18 cellular contexts compared by ENCODE assay signal in the genomic region with DNA sequence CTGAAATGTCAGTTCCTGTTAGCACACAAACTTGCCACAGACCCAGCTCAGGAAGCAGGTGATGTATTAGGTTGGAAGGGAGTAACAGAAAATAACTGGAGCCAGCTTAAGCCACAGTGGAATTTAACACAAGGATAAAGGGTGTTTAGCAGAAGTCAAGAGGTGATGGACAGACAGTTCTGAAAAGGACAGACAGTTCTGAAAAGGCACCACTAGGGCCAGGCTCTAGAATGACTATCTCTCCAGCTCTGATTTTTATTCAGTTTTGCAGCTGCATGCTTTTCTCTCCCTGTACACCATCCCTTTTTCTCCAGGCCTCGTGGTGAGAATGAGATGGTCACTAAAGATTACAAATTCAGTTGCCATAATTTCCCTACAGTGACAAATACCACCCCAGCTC.
DNase-seq lines count a peak whose midpoint lies in the region; ATAC-seq, FAIRE-seq and TF ChIP-seq lines count a peak whose summit lies in the region.
"Had no signal": no experiment of that assay in that cellular context is flagged by ENCODE, and none has a peak within 500 bp of the region (broad histone marks: within the 10 kb centered on the region; RNA-seq: fewer than 3 reads in every experiment).

No MANE protein-coding gene starts in this region.

- H3K27me3 Mint-ChIP-seq in HFFc6 (ENCODE audit: insufficient read depth) = peaks cover 49% of the 10 kb centered on the region

- no peaks in the 10 kb centered on the region for H3K36me3 ChIP-seq in SK-N-SH (replicated peaks in 1 of 2; ENCODE audit: control insufficient read depth in 1 of 2, insufficient read depth in 2 of 2, low read length in 1 of 2)

- H3K9me2 ChIP-seq in SK-N-SH = no peaks in the 10 kb centered on the region

- no peaks in the 10 kb centered on the region for H3K4me1 Mint-ChIP-seq in HFFc6 (ENCODE audit: low read depth)
- H3K4me1 Mint-ChIP-seq: B cell had no signal

- no peaks in the 10 kb centered on the region for H4K20me1 ChIP-seq in SK-N-SH (ENCODE audit: insufficient read depth)

- H3K79me2 ChIP-seq in SK-N-SH (ENCODE audit: insufficient read depth) = no peaks in the 10 kb centered on the region

- DNase-seq in SK-N-SH = no peak
- DNase-seq in HFFc6 = no peak
- DNase-seq in SK-N-DZ (ENCODE audit: low spot score) = peak; percentile 51
- no peak for DNase-seq in urothelium cell line (ENCODE audit: low spot score)
- no peak for DNase-seq in A172 (ENCODE audit: low spot score)
- no peak for DNase-seq in activated CD4-positive, CD25-positive, alpha-beta regulatory T cell treated with anti-CD3 and anti-CD28 coated beads, Interleukin-2, amount 50 U/mL, for 72 hours
- DNase-seq in SHP77 treated with DMSO at 0.1 percent for 48 hours (lab: John Stamatoyannopoulos, UW) = no peak
- DNase-seq: NCI-H1048, NCI-H187, NCI-H2171 treated with DMSO at 0.1 percent for 48 hours, NCI-H510A treated with DMSO at 0.1 percent for 48 hours, PC-9, T-helper 2 cell had no signal

- H3K9ac ChIP-seq in SK-N-SH = no peak overlapping the region

- H3K27me3 ChIP-seq in SK-N-SH (ENCODE audit: insufficient read depth) = peaks cover 8% of the 10 kb centered on the region; the same call in 1 of the 2 replicates

- no peak for TF ChIP-seq EP300 in SK-N-SH (IDR thresholded peaks at IDR 0.05; ENCODE audit: borderline replicate concordance in 1 of 2, low read depth in 1 of 2, low read length in 1 of 2)

- no peak overlapping the region for H3K27ac Mint-ChIP-seq in HFFc6
- H3K27ac Mint-ChIP-seq: B cell; CD8-positive, alpha-beta memory T cell had no signal

- H3K9me3 ChIP-seq in SK-N-SH = no peaks in the 10 kb centered on the region

- peak; percentile 66 for FAIRE-seq in urothelium cell line (lab: Jason Lieb, UNC)
- FAIRE-seq: H54, K562 had no signal

- H3K36me3 Mint-ChIP-seq in HFFc6 (ENCODE audit: low read depth) = no peaks in the 10 kb centered on the region
- H3K36me3 Mint-ChIP-seq: CD8-positive, alpha-beta memory T cell had no signal

- WGBS in SK-N-SH (ENCODE audit: low lambda C conversion rate) = 0% methylated on average over 1 of the region's 1 CpG

- no peak overlapping the region for H3K27ac ChIP-seq in SK-N-SH (ENCODE audit: low read depth in 2 of 2, low read length in 1 of 2)
- H3K27ac ChIP-seq: PC-9 had no signal

- 0 out of 3 replicates have a peak, but pooled peaks have one; percentile 22 for ATAC-seq in SK-N-SH treated with all-trans-retinoic acid at 6 μM for 48 hours
- ATAC-seq: K562 had no signal

- CTCF ChIA-PET in SK-N-SH (lab: Yijun Ruan, JAX) = interaction anchor here (1.7 to 2.7 kb wide), 4 partner anchors 14 to 85 kb away, joined by 5 to 36 read pairs (median 8); no protein-coding TSS in a partner anchor

- no peak overlapping the region for H2AFZ ChIP-seq in SK-N-SH (ENCODE audit: low read depth)
- H2AFZ ChIP-seq: PC-9 had no signal

- no peak overlapping the region for H3K4me3 ChIP-seq in SK-N-SH (ENCODE audit: low read depth in 2 of 2, low read length in 1 of 2)
- H3K4me3 ChIP-seq: K562, PC-9 had no signal

- TF ChIP-seq CTCF in SK-N-SH (IDR thresholded peaks at IDR 0.05) = no peak
- 0 out of 2 replicates have a peak, but pooled peaks have one; percentile 7 for TF ChIP-seq CTCF in HFFc6 (IDR thresholded peaks at IDR 0.05)

- H3K4me3 Mint-ChIP-seq in HFFc6 = no peak overlapping the region
- H3K4me3 Mint-ChIP-seq: B cell; CD8-positive, alpha-beta memory T cell had no signal

- no peaks in the 10 kb centered on the region for H3F3A ChIP-seq in SK-N-SH (replicated peaks; ENCODE audit: insufficient read depth)

- no peaks in the 10 kb centered on the region for H3K9me3 Mint-ChIP-seq in HFFc6

- peaks cover 0 to 3% of the 10 kb centered on the region in 2 experiments; a peak in 1 of 4 replicates for H3K4me1 ChIP-seq in SK-N-SH (ENCODE audit: control insufficient read depth in 1 of 2, insufficient read depth in 2 of 2, low read depth in 1 of 2, low read length in 1 of 2)

- H3K4me2 ChIP-seq in SK-N-SH = no peak overlapping the region
- H3K4me2 ChIP-seq: PC-9 had no signal

- POLR2A ChIA-PET in SK-N-SH (lab: Yijun Ruan, JAX) = interaction anchor here (0.8 kb wide), 1 partner anchor 11 kb away, joined by 3 read pairs; no protein-coding TSS in a partner anchor

- no peak for TF ChIP-seq RAD21 in SK-N-SH (IDR thresholded peaks at IDR 0.05; ENCODE audit: low read length)

TF ChIP-seq in SK-N-SH treated with all-trans-retinoic acid at 6 μM for 48 hours, 23 proteins besides CTCF, POLR2A, EP300 and RAD21:
- TF ChIP-seq BACH2 (CRISPR knock-in tag; IDR thresholded peaks at IDR 0.05; ENCODE audit: borderline replicate concordance) = no peak
- no peak for TF ChIP-seq RARB (CRISPR knock-in tag; IDR thresholded peaks at IDR 0.05)
TF ChIP-seq in SK-N-SH treated with all-trans-retinoic acid at 6 μM for 48 hours: peak in this region for 0.

TF ChIP-seq in SK-N-SH, 30 proteins besides CTCF, POLR2A, EP300 and RAD21:
- TF ChIP-seq JUND (IDR thresholded peaks at IDR 0.05) = no peak
- no peak for TF ChIP-seq FOXJ3 (CRISPR knock-in tag; IDR thresholded peaks at IDR 0.05)
